In the genomic region with DNA sequence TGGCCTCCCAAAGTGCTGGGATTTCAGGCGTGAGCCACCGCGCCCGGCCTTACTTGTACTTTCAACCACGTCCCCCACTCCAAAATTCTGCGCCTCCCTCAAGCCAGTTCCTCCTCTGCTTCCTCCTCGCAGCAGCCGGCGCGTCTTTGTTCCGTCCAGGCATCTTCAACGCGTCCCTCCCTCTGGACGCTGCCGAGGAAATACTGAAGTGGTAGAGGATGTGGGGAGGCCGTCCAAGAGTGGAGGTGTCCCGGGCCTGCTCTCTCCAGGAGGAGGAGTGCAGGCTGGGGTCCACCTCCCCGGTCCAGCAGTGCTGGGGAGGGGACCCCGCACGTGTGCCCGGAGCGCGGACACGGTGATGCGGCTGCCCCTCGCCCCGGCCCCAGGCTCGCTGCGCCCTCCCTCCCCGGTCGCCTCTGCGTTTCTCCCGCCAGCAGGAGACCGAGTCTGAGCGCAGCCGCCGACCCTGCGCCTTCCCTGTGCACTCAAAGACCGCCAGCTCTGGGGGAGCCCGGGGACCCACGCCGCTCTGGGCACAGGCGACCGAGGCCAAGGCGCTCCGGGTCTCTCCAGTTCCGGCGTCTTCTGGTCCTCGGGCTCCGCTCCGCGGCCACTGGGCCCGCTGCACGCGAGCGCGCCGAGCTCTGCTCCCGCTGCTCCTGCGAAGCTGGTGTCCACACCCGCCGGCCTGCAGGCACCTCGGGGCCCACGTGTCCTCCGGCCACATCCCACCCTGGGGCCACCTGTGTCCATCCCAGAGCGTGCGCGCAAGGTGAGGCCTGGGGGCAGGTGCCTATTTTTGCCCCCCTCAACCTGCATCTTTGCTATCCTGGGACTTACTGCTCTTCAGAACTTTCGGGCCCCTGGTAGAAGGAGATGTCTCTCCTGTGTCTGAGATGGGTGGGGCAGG, we compare ENCODE assay signal across 7 cellular contexts. TPM values are rescaled to one million over a fixed set of nuclear protein-coding genes. Genes with fewer than 3 reads are reported as not detected.
DNase-seq lines count a peak whose midpoint lies in the region; ATAC-seq and FAIRE-seq lines count a peak whose summit lies in the region.

No MANE protein-coding gene starts in this region.

- H3K4me3 Mint-ChIP-seq in natural killer cell treated with Interleukin-12 subunit alpha and Interleukin-12 subunit beta and Interleukin-15 and Interleukin-18, amount 100 ng/mL, for 72 hours = peak overlapping the region; percentile 82
- H3K4me3 Mint-ChIP-seq in stimulated activated naive CD8-positive, alpha-beta T cell treated with anti-CD3 and anti-CD28 coated beads, Interleukin-15, amount 100 ng/mL, for 72 hours = peak overlapping the region; percentile 83 to 89

- no peak overlapping the region for H3K27ac Mint-ChIP-seq in natural killer cell treated with Interleukin-12 subunit alpha and Interleukin-12 subunit beta and Interleukin-15 and Interleukin-18, amount 100 ng/mL, for 72 hours
- H3K27ac Mint-ChIP-seq in stimulated activated naive CD8-positive, alpha-beta T cell treated with anti-CD3 and anti-CD28 coated beads, Interleukin-15, amount 100 ng/mL, for 72 hours = no peak overlapping the region

- peaks cover 5% of the 10 kb centered on the region for H3K36me3 Mint-ChIP-seq in natural killer cell treated with Interleukin-12 subunit alpha and Interleukin-12 subunit beta and Interleukin-15 and Interleukin-18, amount 100 ng/mL, for 72 hours

- FAIRE-seq in GM19239 (lab: Jason Lieb, UNC) = no peak

- peaks cover 26 to 30% of the 10 kb centered on the region in 2 donors for H3K27me3 Mint-ChIP-seq in natural killer cell treated with Interleukin-12 subunit alpha and Interleukin-12 subunit beta and Interleukin-15 and Interleukin-18, amount 100 ng/mL, for 72 hours
- peaks cover 96% of the 10 kb centered on the region for H3K27me3 Mint-ChIP-seq in stimulated activated naive CD8-positive, alpha-beta T cell treated with anti-CD3 and anti-CD28 coated beads, Interleukin-15, amount 100 ng/mL, for 72 hours

- peak; percentile 97 for ATAC-seq in natural killer cell treated with Interleukin-12 subunit alpha and Interleukin-12 subunit beta and Interleukin-15 and Interleukin-18, amount 100 ng/mL, for 72 hours
- ATAC-seq in stimulated activated naive CD8-positive, alpha-beta T cell treated with anti-CD3 and anti-CD28 coated beads, Interleukin-15, amount 100 ng/mL, for 72 hours = peak; percentile 99
- no peak for ATAC-seq in GM21528 (IDR thresholded peaks at IDR 0.05; ENCODE audit: low FRiP score, unreplicated experiment)

- no peaks in the 10 kb centered on the region for H3K9me3 Mint-ChIP-seq in natural killer cell treated with Interleukin-12 subunit alpha and Interleukin-12 subunit beta and Interleukin-15 and Interleukin-18, amount 100 ng/mL, for 72 hours
- no peaks in the 10 kb centered on the region for H3K9me3 Mint-ChIP-seq in stimulated activated naive CD8-positive, alpha-beta T cell treated with anti-CD3 and anti-CD28 coated beads, Interleukin-15, amount 100 ng/mL, for 72 hours

- peak; percentile 60 for DNase-seq in GM19239 (ENCODE audit: insufficient read length, low spot score)
- DNase-seq in NCI-H345 (lab: John Stamatoyannopoulos, UW) = peak; percentile 67
- peak; percentile 34 for DNase-seq in activated T-cell treated with anti-CD3 and anti-CD28 coated beads for 4 hours
- peak; percentile 30 for DNase-seq in fibroblast of gingiva (ENCODE audit: low read depth)
- DNase-seq in natural killer cell treated with Interleukin-12 subunit alpha and Interleukin-12 subunit beta and Interleukin-15 and Interleukin-18, amount 100 ng/mL, for 72 hours (ENCODE audit: low spot score) = no peak
- peak; percentile 66 to 73 for DNase-seq in stimulated activated naive CD8-positive, alpha-beta T cell treated with anti-CD3 and anti-CD28 coated beads, Interleukin-15, amount 100 ng/mL, for 72 hours

- H3K4me1 Mint-ChIP-seq in natural killer cell treated with Interleukin-12 subunit alpha and Interleukin-12 subunit beta and Interleukin-15 and Interleukin-18, amount 100 ng/mL, for 72 hours (ENCODE audit: low read depth in 2 of 2) = peaks cover 6 to 11% of the 10 kb centered on the region in 2 donors
- peaks cover 18% of the 10 kb centered on the region for H3K4me1 Mint-ChIP-seq in stimulated activated naive CD8-positive, alpha-beta T cell treated with anti-CD3 and anti-CD28 coated beads, Interleukin-15, amount 100 ng/mL, for 72 hours

RNA-seq across cellular contexts. Expression of gene OSBPL7, which starts 31.7 kb away (rescaled TPM):
- 10 to 100 TPM; 21.6 to 28.6 TPM for total RNA-seq in natural killer cell treated with Interleukin-12 subunit alpha and Interleukin-12 subunit beta and Interleukin-15 and Interleukin-18, amount 100 ng/mL, for 72 hours

RNA-seq across cellular contexts. Expression of gene MRPL10, which starts 41.5 kb away (rescaled TPM):
- 10 to 100 TPM; 44.6 to 44.7 TPM for total RNA-seq in natural killer cell treated with Interleukin-12 subunit alpha and Interleukin-12 subunit beta and Interleukin-15 and Interleukin-18, amount 100 ng/mL, for 72 hours

RNA-seq across cellular contexts. Expression of gene LRRC46, which starts 41.6 kb away (rescaled TPM):
- under 1 TPM; 0.17 to 0.86 TPM for total RNA-seq in natural killer cell treated with Interleukin-12 subunit alpha and Interleukin-12 subunit beta and Interleukin-15 and Interleukin-18, amount 100 ng/mL, for 72 hours

RNA-seq across cellular contexts. Expression of gene SCRN2, which starts 51.2 kb away (rescaled TPM):
- total RNA-seq in natural killer cell treated with Interleukin-12 subunit alpha and Interleukin-12 subunit beta and Interleukin-15 and Interleukin-18, amount 100 ng/mL, for 72 hours = 10 to 100 TPM; 18.1 to 23.5 TPM

RNA-seq across cellular contexts. Expression of gene TBX21, which starts 56.8 kb away (rescaled TPM):
- 100 to 1,000 TPM; 234 to 437 TPM for total RNA-seq in natural killer cell treated with Interleukin-12 subunit alpha and Interleukin-12 subunit beta and Interleukin-15 and Interleukin-18, amount 100 ng/mL, for 72 hours
